Comparison of ENCODE assay signal across 13 cellular contexts in the genomic region with DNA sequence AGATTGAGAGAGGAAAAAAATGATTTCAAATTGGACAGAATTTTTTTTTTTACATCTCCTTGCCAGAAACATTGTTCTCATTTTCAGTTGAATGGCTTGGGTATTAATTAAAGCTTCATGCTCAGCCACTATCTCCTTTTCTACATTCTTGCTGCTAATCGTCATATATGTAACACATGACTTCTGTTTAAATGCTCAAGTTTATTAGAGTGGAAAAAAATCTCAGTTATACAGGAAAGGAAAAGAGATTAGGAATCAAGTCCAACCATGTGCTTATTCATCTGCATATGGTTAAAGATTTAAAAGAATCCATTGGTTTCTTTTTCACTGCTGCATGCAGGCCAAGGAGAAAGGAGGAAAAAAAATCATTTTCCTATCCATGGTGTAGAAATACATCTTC. TPM values are rescaled to one million over a fixed set of nuclear protein-coding genes. Genes with fewer than 3 reads are reported as not detected.
DNase-seq lines count a peak whose midpoint lies in the region; ATAC-seq and TF ChIP-seq lines count a peak whose summit lies in the region.
"Had no signal": no experiment of that assay in that cellular context is flagged by ENCODE, and none has a peak within 500 bp of the region (broad histone marks: within the 10 kb centered on the region; RNA-seq: fewer than 3 reads in every experiment).

No MANE protein-coding gene starts in this region.

- WGBS in adrenal gland, 4 donors: 47 to 57% (median 52%) methylated on average over 1 of the region's 1 CpG

- no peaks in the 10 kb centered on the region for H3K9me3 ChIP-seq in adrenal gland (replicated peaks in 1 of 3)

- no peak for ATAC-seq in HG02642 (IDR thresholded peaks at IDR 0.05; ENCODE audit: poor library complexity, unreplicated experiment)

- peak overlapping the region in 3 of 5 donors; percentile 10 to 71 (median 54) for H3K27ac ChIP-seq in adrenal gland

- no peaks in the 10 kb centered on the region for H3K36me3 ChIP-seq in adrenal gland (replicated peaks in 1 of 2)

- no peak for TF ChIP-seq CTCF in adrenal gland (IDR thresholded peaks at IDR 0.05)

- no peaks in the 10 kb centered on the region for H3K27me3 ChIP-seq in adrenal gland

- peaks cover 7 to 32% of the 10 kb centered on the region in 2 donors for H3K4me1 ChIP-seq in adrenal gland (replicated peaks in 1 of 2)

- no peak for TF ChIP-seq POLR2A in adrenal gland (IDR thresholded peaks at IDR 0.05)

- intact Hi-C loops in adrenal gland (cut with DNase I): no loop called here

- DNase-seq in AG20443 (ENCODE audit: low spot score) (peak; percentile 22), adrenal gland (no peak), foreskin melanocyte (peak; percentile 38), renal cortical epithelial cell (ENCODE audit: low read depth) (peak; percentile 87), NCI-H187 treated with DMSO at 0.1 percent for 48 hours (lab: John Stamatoyannopoulos, UW) (no peak), midbrain (lab: John Stamatoyannopoulos, UW) (no peak)
- DNase-seq in activated effector memory CD4-positive, alpha-beta T cell treated with anti-CD3 and anti-CD28 coated beads, Interleukin-2, amount 50 U/mL, for 16 hours: no peak
- DNase-seq: activated CD4-positive, alpha-beta T cell treated with anti-CD3 and anti-CD28 coated beads, Interleukin-2, amount 10 ng/mL, durations not matched to agents 24 days and 14 days; central memory CD4-positive, alpha-beta T cell; GF-D8; KG1; NCI-H2029 had no signal

- no peak overlapping the region for H3K4me3 ChIP-seq in adrenal gland

RNA-seq across cellular contexts. Expression of a gene that starts 47.3 kb away (rescaled TPM):
- total RNA-seq in adrenal gland: 100 to 1,000 TPM; 320 to 766 (median 424) TPM
- 100 to 1,000 TPM in 2 of 3 donors, 10 to 100 TPM in 1; 97.3 to 418 (median 131) TPM for polyA plus RNA-seq in adrenal gland
- total RNA-seq in renal cortical epithelial cell: 636 and 714 TPM in 2 replicates

Comparison
In these comparisons a context has a peak if more than half of its experiments do, and no peak if none do; other contexts are left out.
1. DNase-seq: peak in AG20443 (single experiment), foreskin melanocyte (single experiment) and renal cortical epithelial cell (single experiment); none in adrenal gland (0 of 7), activated effector memory CD4-positive, alpha-beta T cell treated with anti-CD3 and anti-CD28 coated beads, Interleukin-2, amount 50 U/mL, for 16 hours (single experiment), NCI-H187 treated with DMSO at 0.1 percent for 48 hours (single experiment) and midbrain (single experiment).